In the genomic region with DNA sequence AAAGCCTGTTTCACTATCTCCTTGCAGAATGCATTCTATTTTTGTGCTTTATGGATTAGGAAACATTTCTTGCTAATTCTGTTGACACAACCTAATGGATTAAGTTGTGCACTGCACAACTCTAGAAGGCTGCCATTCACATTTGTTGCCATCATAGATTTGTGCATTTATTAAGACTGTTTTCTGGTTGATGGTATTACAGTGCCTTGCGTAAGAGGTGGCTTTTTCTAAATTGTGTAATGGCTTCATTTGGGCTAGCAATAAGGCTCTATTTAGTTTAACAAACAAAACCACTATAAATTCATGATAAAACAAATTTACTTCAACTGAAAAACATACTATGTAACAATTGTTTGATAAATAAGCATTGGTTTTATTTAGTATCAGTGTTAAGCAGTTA, we compare ENCODE assay signal across 12 cellular contexts.
DNase-seq lines count a peak whose midpoint lies in the region; ATAC-seq and TF ChIP-seq lines count a peak whose summit lies in the region.
"Had no signal": no experiment of that assay in that cellular context is flagged by ENCODE, and none has a peak within 500 bp of the region (broad histone marks: within the 10 kb centered on the region; RNA-seq: fewer than 3 reads in every experiment).

No MANE protein-coding gene starts in this region.

- H3K4me3 ChIP-seq in AG10803 (ENCODE audit: low read length) (no peak overlapping the region), NB4 (ENCODE audit: low read depth, low read length) (no peak overlapping the region), mesenchymal stem cell (ENCODE audit: insufficient read depth in 1 of 2, low read depth in 1 of 2, low read length in 2 of 2) (no peak overlapping the region), heart left ventricle (no peak overlapping the region)

- H3K14ac ChIP-seq in mesenchymal stem cell (ENCODE audit: low read length in 2 of 2), result no peak overlapping the region

- intact Hi-C loops in heart left ventricle (cut with DNase I), result no loop called here

- H3K23ac ChIP-seq in mesenchymal stem cell (ENCODE audit: low read length in 2 of 2), result no peak overlapping the region

- H2BK15ac ChIP-seq in mesenchymal stem cell (ENCODE audit: low read depth, poor library complexity, severe bottlenecking), result no peak overlapping the region

- no CpG with 5 or more reads among the region's 1 CpG for WGBS in mesenchymal stem cell
- 85 to 92% (median 90%) methylated on average over 1 of the region's 1 CpG for WGBS in heart left ventricle, 4 donors

- H3K27ac ChIP-seq in mesenchymal stem cell (ENCODE audit: low read length, poor library complexity, severe bottlenecking) (no peak overlapping the region), heart left ventricle (no peak overlapping the region)
- H3K27ac ChIP-seq: C4-2B had no signal

- no peak overlapping the region for H3K9ac ChIP-seq in mesenchymal stem cell (ENCODE audit: low read length)

- no peak overlapping the region for H2BK5ac ChIP-seq in mesenchymal stem cell (ENCODE audit: low read depth, low read length, poor library complexity, severe bottlenecking)

- ATAC-seq in GM21717 (IDR thresholded peaks at IDR 0.05; ENCODE audit: unreplicated experiment) (no peak), heart left ventricle (no peak), GM19467 (IDR thresholded peaks at IDR 0.05; ENCODE audit: unreplicated experiment) (no peak)

- DNase-seq in AG10803 (ENCODE audit: low read depth) (peak; percentile 11), NB4 (ENCODE audit: low read depth) (peak; percentile 7), fibroblast of gingiva (ENCODE audit: low read depth) (peak; percentile 34), mesenchymal stem cell (peak; percentile 13), heart left ventricle (no peak)
- DNase-seq: Kasumi-1, MM.1S, NCI-H1694 treated with DMSO at 0.1 percent for 48 hours, NCI-H82 had no signal

- no peaks in the 10 kb centered on the region for H3K27me3 ChIP-seq in mesenchymal stem cell (ENCODE audit: control insufficient read depth in 1 of 2, insufficient read depth in 1 of 2, low read length in 2 of 2)
- no peaks in the 10 kb centered on the region for H3K27me3 ChIP-seq in heart left ventricle

- TF ChIP-seq POLR2A in NB4 (IDR thresholded peaks at IDR 0.05; ENCODE audit: extremely low read depth, insufficient read length), result no peak
- TF ChIP-seq POLR2A in heart left ventricle (IDR thresholded peaks at IDR 0.05), result no peak

- no peak overlapping the region for H3K18ac ChIP-seq in mesenchymal stem cell (ENCODE audit: low read depth in 1 of 2, low read length in 2 of 2)

- H3K9me3 ChIP-seq in mesenchymal stem cell (ENCODE audit: control insufficient read depth, low read length) (peaks cover 5% of the 10 kb centered on the region), heart left ventricle (peaks cover 0 to 9% (median 1%) of the 10 kb centered on the region in 12 donors)

- TF ChIP-seq CTCF in AG10803 (conservative IDR thresholded peaks at IDR 0.05; ENCODE audit: low read length), result no peak
- TF ChIP-seq CTCF in NB4 (IDR thresholded peaks at IDR 0.05; ENCODE audit: low read depth, low read length), result no peak
- no peak for TF ChIP-seq CTCF in heart left ventricle (IDR thresholded peaks at IDR 0.05)

- H2AK5ac ChIP-seq in mesenchymal stem cell (ENCODE audit: low read length, severe bottlenecking), result no peak overlapping the region

- no peak overlapping the region for H3K4me2 ChIP-seq in mesenchymal stem cell (ENCODE audit: low read length, poor library complexity, severe bottlenecking)

- H2AFZ ChIP-seq in mesenchymal stem cell (ENCODE audit: low read depth, low read length), result no peak overlapping the region

- H3K79me1 ChIP-seq in mesenchymal stem cell (replicated peaks; ENCODE audit: low read length, poor library complexity, severe bottlenecking), result no peaks in the 10 kb centered on the region

- H3K4me1 ChIP-seq in mesenchymal stem cell (ENCODE audit: control insufficient read depth, insufficient read depth, low read depth, low read length) (no peaks in the 10 kb centered on the region), heart left ventricle (no peaks in the 10 kb centered on the region)

- H4K91ac ChIP-seq in mesenchymal stem cell (ENCODE audit: low read length), result no peak overlapping the region

- H2BK12ac ChIP-seq in mesenchymal stem cell (ENCODE audit: low read length in 2 of 2), result no peak overlapping the region

- H2BK120ac ChIP-seq in mesenchymal stem cell (ENCODE audit: low read depth, low read length), result no peak overlapping the region

- H3K36me3 ChIP-seq in mesenchymal stem cell (ENCODE audit: control insufficient read depth in 1 of 2, insufficient read depth in 2 of 2, low read depth in 1 of 2, low read length in 2 of 2) (no peaks in the 10 kb centered on the region), heart left ventricle (no peaks in the 10 kb centered on the region)

- H4K8ac ChIP-seq in mesenchymal stem cell (ENCODE audit: low read length), result no peak overlapping the region

- no peak overlapping the region for H3K4ac ChIP-seq in mesenchymal stem cell (ENCODE audit: low read depth in 1 of 2, low read length in 2 of 2)

Comparison
In these comparisons a context has a peak if more than half of its experiments do, and no peak if none do; other contexts are left out.
1. DNase-seq: peak in AG10803 (single experiment), NB4 (single experiment), fibroblast of gingiva (single experiment) and mesenchymal stem cell (single experiment); none in heart left ventricle (0 of 5).